In genomic region chr2:19419211-19419880, GRCh38 we compare ENCODE assay signal across 36 cellular contexts.
"Had no signal": no experiment of that assay in that cellular context is flagged by ENCODE, and none has a peak within 500 bp of the region (broad histone marks: within the 10 kb centered on the region; RNA-seq: fewer than 3 reads in every experiment).

No MANE protein-coding gene starts in this region.

- H3K27ac ChIP-seq: ascending aorta, cardiac muscle cell, KMS-11, Peyer's patch, VCaP had no signal

- ATAC-seq: activated CD8-positive, alpha-beta memory T cell treated with anti-CD3 and anti-CD28 coated beads, Interleukin-2, amount 10 ng/mL, durations not matched to agents 7 days and 5 days; activated naive CD8-positive, alpha-beta T cell treated with anti-CD3 and anti-CD28 coated beads, Interleukin-2, amount 50 U/mL, for 24 hours; PC-3; Right ventricle myocardium inferior; SK-N-SH treated with all-trans-retinoic acid at 6 μM for 48 hours had no signal

- H3K4me3 ChIP-seq: ascending aorta, cardiac muscle cell, Peyer's patch had no signal

- H3K4me1 ChIP-seq: ascending aorta, Peyer's patch had no signal

- H3K9me3 ChIP-seq: ascending aorta, Peyer's patch had no signal

- H3K36me3 ChIP-seq: ascending aorta, cardiac muscle cell, Peyer's patch had no signal

- H3K27me3 ChIP-seq: ascending aorta, cardiac muscle cell, Peyer's patch had no signal

- DNase-seq: activated B cell treated with CpG ODN at 0.5 μM for 24 hours; activated CD4-positive, alpha-beta memory T cell treated with anti-CD3 and anti-CD28 coated beads for 36 hours; activated CD4-positive, alpha-beta T cell treated with anti-CD3 and anti-CD28 coated beads for 4 hours; activated CD4-positive, alpha-beta T cell treated with anti-CD3 and anti-CD28 coated beads, Interleukin-2, amount 50 U/mL, for 1 hour; activated CD4-positive, CD25-positive, alpha-beta regulatory T cell treated with anti-CD3 and anti-CD28 coated beads, Interleukin-2, amount 50 U/mL, for 72 hours; activated CD8-positive, alpha-beta memory T cell treated with anti-CD3 and anti-CD28 coated beads for 24 hours; activated CD8-positive, alpha-beta memory T cell treated with anti-CD3 and anti-CD28 coated beads, Interleukin-2, amount 10 ng/mL, durations not matched to agents 7 days and 5 days; activated CD8-positive, alpha-beta memory T cell treated with anti-CD3 and anti-CD28 coated beads, Interleukin-2, amount 50 U/mL, for 48 hours; activated effector memory CD4-positive, alpha-beta T cell treated with Interleukin-2 at 50 U/mL for 16 hours; activated naive CD4-positive, alpha-beta T cell treated with anti-CD3 and anti-CD28 coated beads, Interleukin-2, amount 10 ng/mL, durations not matched to agents 7 days and 5 days; activated naive CD8-positive, alpha-beta T cell treated with anti-CD3 and anti-CD28 coated beads, Interleukin-2, amount 50 U/mL, for 24 hours; activated T-cell treated with anti-CD3 and anti-CD28 coated beads, Interleukin-2, amount 50 U/mL, for 48 hours; amygdala; NCI-H1092 treated with DMSO at 0.1 percent for 48 hours; NCI-H1417; NCI-H146; NCI-H187; NCI-H2029 treated with DMSO at 0.1 percent for 48 hours; NCI-H226; NCI-H446 treated with DMSO at 0.1 percent for 48 hours; NCI-H748 treated with DMSO at 0.1 percent for 48 hours; NK-92 treated with Interleukin-12 subunit alpha and Interleukin-12 subunit beta, amount 100 ng/mL, for 24 hours; PC-3; Peyer's patch; RPMI8226; SIG-M5; SW 1271; T-helper 1 cell; T-helper 2 cell; T-helper 9 cell had no signal
